Comparison of ENCODE assay signal across 8 cellular contexts in the genomic region with DNA sequence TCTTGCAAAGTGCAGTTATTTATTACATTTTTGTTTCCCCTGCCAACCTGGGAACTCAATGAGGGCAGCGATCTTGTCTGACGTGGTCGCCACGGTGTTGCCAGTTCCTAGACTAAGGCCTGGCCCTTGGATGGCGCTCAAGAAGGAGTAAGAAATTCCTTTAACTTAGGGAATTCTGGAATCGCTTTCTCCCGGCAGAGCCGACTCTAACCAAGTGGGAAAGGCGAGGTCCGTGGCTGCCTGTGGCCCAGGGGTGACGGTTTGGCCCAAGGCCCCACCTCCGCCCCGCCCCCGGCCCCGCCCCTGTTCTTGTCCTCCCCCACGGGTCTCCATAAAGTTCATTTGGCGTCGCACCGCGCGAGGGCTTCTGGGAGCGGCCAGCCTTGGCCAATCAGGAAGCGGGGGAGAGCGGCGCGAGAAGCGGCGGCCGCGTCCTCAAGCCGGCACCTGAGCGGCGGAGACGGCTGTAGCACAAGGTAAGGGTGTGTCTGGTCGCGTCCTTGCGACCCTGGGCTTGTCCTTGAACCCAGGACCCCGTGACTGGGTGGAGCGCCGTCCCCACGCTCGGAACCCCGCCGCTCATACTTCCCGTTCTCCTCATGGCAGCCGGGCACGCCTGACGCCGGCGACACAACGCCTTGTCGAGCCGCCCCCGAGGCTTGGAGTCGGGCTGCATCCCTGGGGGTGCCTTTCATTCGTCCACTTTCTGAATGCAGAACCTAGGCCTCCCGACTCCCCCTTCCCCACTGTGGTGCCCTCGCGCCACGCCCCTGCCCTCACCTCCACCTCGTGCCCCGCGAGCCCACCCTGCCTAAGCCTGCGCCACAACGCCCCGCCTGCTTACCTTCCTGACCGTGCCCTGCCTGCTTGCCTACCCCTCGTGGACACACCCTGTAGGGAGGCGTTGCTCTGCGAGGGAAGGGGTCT. TPM values are rescaled to one million over a fixed set of nuclear protein-coding genes. Genes with fewer than 3 reads are reported as not detected.
DNase-seq lines count a peak whose midpoint lies in the region; ATAC-seq and TF ChIP-seq lines count a peak whose summit lies in the region.

A gene (plus strand): TSS at position 394 of the 927 bp plus-strand sequence. CDS start 18,119 bp downstream, outside the sequence.

- DNase-seq in GM12864 (ENCODE audit: low read depth) (peak; percentile 73), NCI-H1417 treated with DMSO at 0.1 percent for 48 hours (lab: John Stamatoyannopoulos, UW) (peak; percentile 66), SW 1271 (lab: John Stamatoyannopoulos, UW) (peak; percentile 61 to 85), cardiac muscle cell (ENCODE audit: low read depth in 1 of 2, low spot score in 1 of 2) (peak; percentile 95 to 96), trophoblast cell (peak; percentile 86 to 95), tibial nerve (ENCODE audit: low spot score in 2 of 2) (peak; percentile 81 to 83)
- peak; percentile 72 for DNase-seq in activated naive CD8-positive, alpha-beta T cell treated with anti-CD3 and anti-CD28 coated beads, Interleukin-2, amount 50 U/mL, for 16 hours (ENCODE audit: low read depth, low spot score)

- H3K9ac ChIP-seq in trophoblast cell (ENCODE audit: low read length): peak within 1 kb of the TSS; percentile 80

- no peak within 1 kb of the TSS for H3K23ac ChIP-seq in trophoblast cell (ENCODE audit: low read length)

- H4K8ac ChIP-seq in trophoblast cell (ENCODE audit: low read depth, low read length): peak within 1 kb of the TSS; percentile 87

- peaks cover 8% of the 10 kb centered on the region for H3K79me1 ChIP-seq in trophoblast cell (ENCODE audit: low read length)

- H3K4me3 ChIP-seq in GM12864 (ENCODE audit: low read depth, low read length): peak within 1 kb of the TSS; percentile 89
- H3K4me3 ChIP-seq in cardiac muscle cell: peak within 1 kb of the TSS; percentile 60
- H3K4me3 ChIP-seq in trophoblast cell (ENCODE audit: low read depth, low read length): peak within 1 kb of the TSS; percentile 86
- H3K4me3 ChIP-seq in tibial nerve: peak within 1 kb of the TSS; percentile 73 to 94 (median 88)

- H2BK5ac ChIP-seq in trophoblast cell (ENCODE audit: low read depth, low read length, poor library complexity): peak within 1 kb of the TSS; percentile 50

- H3K27ac ChIP-seq in cardiac muscle cell (peak within 1 kb of the TSS; percentile 94), trophoblast cell (ENCODE audit: low read depth, low read length) (peak within 1 kb of the TSS; percentile 54), tibial nerve (peak within 1 kb of the TSS; percentile 38 to 91 (median 84))

- H2BK12ac ChIP-seq in trophoblast cell (ENCODE audit: low read length): no peak within 1 kb of the TSS

- H3K27me3 ChIP-seq in cardiac muscle cell (no peaks in the 10 kb centered on the region), trophoblast cell (ENCODE audit: insufficient read depth, low read length) (no peaks in the 10 kb centered on the region), tibial nerve (no peaks in the 10 kb centered on the region)

- peak within 1 kb of the TSS; percentile 25 for H2AK5ac ChIP-seq in trophoblast cell (ENCODE audit: low read length)

- peak in 1 of 2 donors; percentile 52 for TF ChIP-seq POLR2A in tibial nerve (IDR thresholded peaks at IDR 0.05)

- peak within 1 kb of the TSS; percentile 88 for H3K18ac ChIP-seq in trophoblast cell (ENCODE audit: low read length)

- peak within 1 kb of the TSS; percentile 65 for H2BK120ac ChIP-seq in trophoblast cell (ENCODE audit: insufficient read depth, low read length, poor library complexity)

- ATAC-seq in HG02759 (IDR thresholded peaks at IDR 0.05; ENCODE audit: unreplicated experiment): peak; percentile 81

- peak within 1 kb of the TSS; percentile 73 for H3K14ac ChIP-seq in trophoblast cell (ENCODE audit: low read length)

- peaks cover 6% of the 10 kb centered on the region for H3K79me2 ChIP-seq in trophoblast cell (ENCODE audit: control insufficient read depth, insufficient read depth, low read length, poor library complexity)

- TF ChIP-seq EP300 in tibial nerve (IDR thresholded peaks at IDR 0.05): peak; percentile 61 to 85

- peak within 1 kb of the TSS; percentile 37 for H3K4ac ChIP-seq in trophoblast cell (ENCODE audit: low read depth, low read length)

- peak within 1 kb of the TSS; percentile 84 for H3K4me2 ChIP-seq in trophoblast cell (ENCODE audit: low read length)

- H3K9me3 ChIP-seq in cardiac muscle cell (ENCODE audit: low read depth) (no peaks in the 10 kb centered on the region), trophoblast cell (ENCODE audit: insufficient read depth, low read depth, low read length) (no peaks in the 10 kb centered on the region), tibial nerve (no peaks in the 10 kb centered on the region)

- TF ChIP-seq CTCF in GM12864 (IDR thresholded peaks at IDR 0.05; ENCODE audit: low read depth, low read length, missing control alignments) (no peak), cardiac muscle cell (IDR thresholded peaks at IDR 0.05; ENCODE audit: low read depth, low read length) (no peak), tibial nerve (IDR thresholded peaks at IDR 0.05) (no peak)

- H3K4me1 ChIP-seq in cardiac muscle cell (ENCODE audit: low read depth) (peaks cover 14% of the 10 kb centered on the region), trophoblast cell (ENCODE audit: control insufficient read depth in 1 of 2, insufficient read depth in 2 of 2, low read length in 2 of 2) (peaks cover 4 to 14% of the 10 kb centered on the region in 2 experiments), tibial nerve (peaks cover 0 to 36% (median 19%) of the 10 kb centered on the region in 4 donors)

- no CpG with 5 or more reads among the region's 70 CpGs for WGBS in trophoblast cell (ENCODE audit: extremely low coverage, insufficient coverage, insufficient read length)
- WGBS in tibial nerve, 2 donors: 0 to 1% methylated on average over 37 to 40 of the region's 70 CpGs

- peak within 1 kb of the TSS; percentile 77 for H4K12ac ChIP-seq in trophoblast cell (ENCODE audit: low read depth, low read length)

- H3K36me3 ChIP-seq in cardiac muscle cell (no peaks in the 10 kb centered on the region), trophoblast cell (ENCODE audit: control insufficient read depth in 1 of 2, insufficient read depth in 2 of 2, low read length in 2 of 2) (no peaks in the 10 kb centered on the region), tibial nerve (no peaks in the 10 kb centered on the region)

- H4K91ac ChIP-seq in trophoblast cell (ENCODE audit: low read depth, low read length): peak within 1 kb of the TSS; percentile 82

- peak within 1 kb of the TSS; percentile 97 for H2AFZ ChIP-seq in trophoblast cell (ENCODE audit: insufficient read depth, low read length, poor library complexity)

RNA-seq across cellular contexts. Expression of the gene that starts here (rescaled TPM):
- 110 and 115 TPM in 2 replicates for total RNA-seq in cardiac muscle cell
- 127 and 157 TPM in 2 replicates for polyA plus RNA-seq in cardiac muscle cell
- polyA plus RNA-seq in trophoblast cell (2013): 71.6 and 78.9 TPM in 2 replicates
- total RNA-seq in tibial nerve: 10 to 100 TPM; 27.6 to 65.7 (median 43.8) TPM

Comparison
In these comparisons a context has a peak if more than half of its experiments do, and no peak if none do; other contexts are left out.
1. Peak in every context shown above with its lines: DNase-seq, ATAC-seq, H3K4me3 ChIP-seq and H3K27ac ChIP-seq.